ENCODE assay signal across 1 cellular context in genomic region chr2:219459460-219460311, GRCh38.
TF ChIP-seq lines count a peak whose summit lies in the region.

No MANE protein-coding gene starts in this region.

TF ChIP-seq in K562, 482 proteins besides CTCF, POLR2A, EP300 and RAD21:
- TF ChIP-seq SAFB2 (IDR thresholded peaks at IDR 0.05; ENCODE audit: borderline replicate concordance, low read depth, low read length, severe bottlenecking) (no peak), BACH1 (tag; IDR thresholded peaks at IDR 0.05) (no peak), NFRKB (IDR thresholded peaks at IDR 0.05; ENCODE audit: low read depth) (peak; percentile 38; the same call in 1 of the 2 replicates), ZFX (CRISPR knock-in tag; IDR thresholded peaks at IDR 0.05) (peak; percentile 41), RCOR1 (IDR thresholded peaks at IDR 0.05; ENCODE audit: borderline replicate concordance in 1 of 2, low read depth in 2 of 2, low read length in 2 of 2) (peak in 1 of 2 experiments; percentile 38; a peak in 1 of 4 replicates), CREM (IDR thresholded peaks at IDR 0.05; ENCODE audit: low read depth) (0 out of 2 replicates have a peak, but pooled peaks have one; percentile 8), ZBTB7A (IDR thresholded peaks at IDR 0.05; ENCODE audit: borderline replicate concordance, control insufficient read depth, low read depth, low read length) (peak; percentile 81), ZNF707 (CRISPR knock-in tag; conservative IDR thresholded peaks at IDR 0.05) (no peak), NFIC (IDR thresholded peaks at IDR 0.05) (0 out of 2 replicates have a peak, but pooled peaks have one; percentile 14), EHMT2 (IDR thresholded peaks at IDR 0.05) (no peak), HDAC1 (IDR thresholded peaks at IDR 0.05) (0 out of 4 replicates have a peak, but pooled peaks of 1 of the 2 experiments have one; percentile 18), MXI1 (IDR thresholded peaks at IDR 0.05; ENCODE audit: low read depth, low read length) (no peak), SMC3 (conservative IDR thresholded peaks at IDR 0.05; ENCODE audit: insufficient read depth, low read depth, low read length) (peak; percentile 75), RB1 (IDR thresholded peaks at IDR 0.05; ENCODE audit: low read depth) (peak; percentile 17; the same call in 1 of the 2 replicates), BRD9 (IDR thresholded peaks at IDR 0.05; ENCODE audit: low read depth, partially characterized antibody) (peak; percentile 48), TEAD4 (IDR thresholded peaks at IDR 0.05; ENCODE audit: low read length) (no peak), TEAD4 (CRISPR knock-in tag; IDR thresholded peaks at IDR 0.05; ENCODE audit: borderline replicate concordance) (no peak), L3MBTL2 (IDR thresholded peaks at IDR 0.05) (peak; percentile 18; the same call in 1 of the 2 replicates), ETV5 (CRISPR knock-in tag; IDR thresholded peaks at IDR 0.05; ENCODE audit: low read depth) (peak; percentile 50; the same call in 1 of the 2 replicates), RBFOX2 (IDR thresholded peaks at IDR 0.05; ENCODE audit: low read depth, low read length) (peak; percentile 33; the same call in 1 of the 2 replicates), CTBP1 (IDR thresholded peaks at IDR 0.05; ENCODE audit: borderline replicate concordance) (0 out of 2 replicates have a peak, but pooled peaks have one; percentile 25), TCF3 (CRISPR knock-in tag; IDR thresholded peaks at IDR 0.05) (peak; percentile 9; the same call in 1 of the 2 replicates), NRF1 (conservative IDR thresholded peaks at IDR 0.05 in 1 of 2, IDR thresholded peaks at IDR 0.05 in 1 of 2) (no peak), TFAP4 (CRISPR knock-in tag; IDR thresholded peaks at IDR 0.05; ENCODE audit: borderline replicate concordance) (peak; percentile 68; the same call in 1 of the 2 replicates), ZNF592 (IDR thresholded peaks at IDR 0.05) (peak; percentile 37), ETV1 (tag; conservative IDR thresholded peaks at IDR 0.05; ENCODE audit: low read depth) (peak; percentile 70)
